ENCODE assay signal across 1 cellular context in genomic region chr7:146136357-146136875, GRCh38.
TF ChIP-seq lines count a peak whose summit lies in the region.

No MANE protein-coding gene starts in this region.

TF ChIP-seq in SK-N-SH treated with all-trans-retinoic acid at 6 μM for 48 hours, 23 proteins besides CTCF, POLR2A, EP300 and RAD21 (continued from another document):
- TF ChIP-seq TCF4 (CRISPR knock-in tag; IDR thresholded peaks at IDR 0.05; ENCODE audit: borderline replicate concordance): no peak
- TF ChIP-seq BACH2 (CRISPR knock-in tag; IDR thresholded peaks at IDR 0.05; ENCODE audit: borderline replicate concordance): no peak
- TF ChIP-seq OSR1 (CRISPR knock-in tag; IDR thresholded peaks at IDR 0.05): no peak
